Comparison of ENCODE assay signal across 12 cellular contexts in the genomic region with DNA sequence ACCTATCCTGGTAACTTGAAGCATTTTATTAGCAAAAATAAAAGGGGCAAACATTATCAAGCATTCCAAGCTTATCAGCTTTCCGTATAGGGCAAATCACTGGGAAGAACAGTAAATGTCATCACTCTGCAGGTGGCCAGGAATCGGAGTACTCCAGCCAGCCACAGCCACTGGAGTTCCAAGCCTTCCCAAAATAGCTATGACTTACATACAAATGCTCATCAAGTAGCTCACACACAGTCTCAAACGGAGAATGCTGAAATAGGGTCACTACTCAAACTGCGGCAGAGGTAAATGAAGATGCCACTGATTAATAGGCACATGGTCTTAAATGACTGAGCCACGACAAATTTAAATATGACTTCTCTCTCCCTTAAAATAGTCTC. TPM values are rescaled to one million over a fixed set of nuclear protein-coding genes. Genes with fewer than 3 reads are reported as not detected.
DNase-seq lines count a peak whose midpoint lies in the region; ATAC-seq, FAIRE-seq and TF ChIP-seq lines count a peak whose summit lies in the region.
"Had no signal": no experiment of that assay in that cellular context is flagged by ENCODE, and none has a peak within 500 bp of the region (broad histone marks: within the 10 kb centered on the region; RNA-seq: fewer than 3 reads in every experiment).

No MANE protein-coding gene starts in this region.

- no peaks in the 10 kb centered on the region for H3K27me3 ChIP-seq in CD8-positive, alpha-beta T cell (ENCODE audit: insufficient read depth, low read length)
- H3K27me3 ChIP-seq in MM.1S (replicated peaks; ENCODE audit: insufficient read depth, low read length) (no peaks in the 10 kb centered on the region), muscle layer of colon (ENCODE audit: control insufficient read depth in 1 of 2, insufficient read depth in 2 of 2, low read length in 2 of 2) (no peaks in the 10 kb centered on the region)

- CTCF ChIA-PET in CD8-positive, alpha-beta T cell (lab: Charles Lee), result interaction anchor here (0.8 kb wide), 1 partner anchor 21 kb away, joined by 3 read pairs; no protein-coding TSS in a partner anchor

- no peaks in the 10 kb centered on the region for H3K9me3 ChIP-seq in CD8-positive, alpha-beta T cell (ENCODE audit: low read length)
- H3K9me3 ChIP-seq in MM.1S (replicated peaks; ENCODE audit: insufficient read depth, low read length) (no peaks in the 10 kb centered on the region), muscle layer of colon (ENCODE audit: low read length) (no peaks in the 10 kb centered on the region)

- H3K4me3 ChIP-seq in CD8-positive, alpha-beta T cell (ENCODE audit: low read depth, low read length), result no peak overlapping the region
- no peak overlapping the region for H3K4me3 ChIP-seq in MM.1S (ENCODE audit: low read length)
- H3K4me3 ChIP-seq in choroid plexus epithelial cell (ENCODE audit: low read depth, low read length), result peak overlapping the region; percentile 13
- peak overlapping the region in 1 of 2 donors; percentile 15 for H3K4me3 ChIP-seq in muscle layer of colon (ENCODE audit: low read depth in 1 of 2, low read length in 2 of 2)

- no peak for TF ChIP-seq CTCF in CD8-positive, alpha-beta T cell (IDR thresholded peaks at IDR 0.05)
- TF ChIP-seq CTCF in MM.1S (IDR thresholded peaks at IDR 0.05; ENCODE audit: low read length) (no peak), choroid plexus epithelial cell (conservative IDR thresholded peaks at IDR 0.05; ENCODE audit: low read depth, low read length) (no peak), D721Med (IDR thresholded peaks at IDR 0.05; ENCODE audit: insufficient read depth, missing control alignments) (no peak)

- peaks cover 12% of the 10 kb centered on the region for H3K36me3 Mint-ChIP-seq in CD8-positive, alpha-beta T cell

- H3K4me2 ChIP-seq in MM.1S (ENCODE audit: low read depth, low read length), result peak overlapping the region; percentile 8; the same call in 1 of the 2 replicates

- POLR2A ChIA-PET in CD8-positive, alpha-beta T cell (lab: Charles Lee), result no interaction called here

- intact Hi-C loops in CD8-positive, alpha-beta T cell (cut with DNase I, micrococcal nuclease), result loop anchor here (10.0 kb wide), 6 partner anchors 292 to 1948 kb away; a partner anchor contains a TSS

- peaks cover 3% of the 10 kb centered on the region for H3K9me3 Mint-ChIP-seq in CD8-positive, alpha-beta T cell

- no peaks in the 10 kb centered on the region for H3K27me3 Mint-ChIP-seq in CD8-positive, alpha-beta T cell (ENCODE audit: low read depth)

- peaks cover 11% of the 10 kb centered on the region for H3K4me1 ChIP-seq in CD8-positive, alpha-beta T cell (ENCODE audit: insufficient read depth, low read length)
- H3K4me1 ChIP-seq in MM.1S (ENCODE audit: low read length) (peaks cover 6% of the 10 kb centered on the region; the same call in 1 of the 2 replicates), muscle layer of colon (ENCODE audit: insufficient read depth, low read length) (peaks cover 25% of the 10 kb centered on the region)
- H3K4me1 ChIP-seq: parathyroid adenoma had no signal

- peak overlapping the region; percentile 96 for H3K4me3 Mint-ChIP-seq in CD8-positive, alpha-beta T cell

- H3K9me2 ChIP-seq in MM.1S (replicated peaks; ENCODE audit: insufficient read depth, low read length), result no peaks in the 10 kb centered on the region

- DNase-seq in CD8-positive, alpha-beta T cell, result no peak
- DNase-seq in MM.1S (no peak), choroid plexus epithelial cell (ENCODE audit: low read depth) (peak; percentile 53), D721Med (ENCODE audit: insufficient read length, low spot score) (no peak), NCI-H1105 (lab: John Stamatoyannopoulos, UW) (no peak), Kasumi-1 (lab: John Stamatoyannopoulos, UW) (no peak)

- no peak for ATAC-seq in CD8-positive, alpha-beta T cell
- no peak for ATAC-seq in HG02623 (IDR thresholded peaks at IDR 0.05; ENCODE audit: unreplicated experiment)

- H2AFZ ChIP-seq in MM.1S (ENCODE audit: low read length), result no peak overlapping the region
- H2AFZ ChIP-seq: parathyroid adenoma had no signal

- no peaks in the 10 kb centered on the region; the same call in 1 of the 2 replicates for H4K20me1 ChIP-seq in MM.1S (ENCODE audit: insufficient read depth, low read length)

- no peaks in the 10 kb centered on the region for H3K36me3 ChIP-seq in CD8-positive, alpha-beta T cell (ENCODE audit: insufficient read depth, low read length)
- H3K36me3 ChIP-seq in MM.1S (replicated peaks; ENCODE audit: insufficient read depth, low read length) (0 out of 2 replicates have a peak, but pooled peaks cover 5% of the 10 kb centered on the region), muscle layer of colon (ENCODE audit: insufficient read depth, low read length) (no peaks in the 10 kb centered on the region)

- no peak overlapping the region for H3K27ac ChIP-seq in CD8-positive, alpha-beta T cell (ENCODE audit: low read depth, low read length)
- H3K27ac ChIP-seq in MM.1S (ENCODE audit: low read length) (no peak overlapping the region), muscle layer of colon (ENCODE audit: low read depth, low read length) (peak overlapping the region; percentile 37)
- H3K27ac ChIP-seq: parathyroid adenoma had no signal

- H3K27ac Mint-ChIP-seq in CD8-positive, alpha-beta T cell, result no peak overlapping the region

- no peaks in the 10 kb centered on the region for H3F3A ChIP-seq in MM.1S (ENCODE audit: insufficient read depth, low read length)

- peaks cover 51% of the 10 kb centered on the region for H3K4me1 Mint-ChIP-seq in CD8-positive, alpha-beta T cell (ENCODE audit: low read depth)

- FAIRE-seq in D721Med (lab: Jason Lieb, UNC), result no peak
- FAIRE-seq: TTC549 had no signal

- H3K9ac ChIP-seq in MM.1S (ENCODE audit: low read length) (no peak overlapping the region), muscle layer of colon (ENCODE audit: low read length) (no peak overlapping the region)
- H3K9ac ChIP-seq: parathyroid adenoma had no signal

- H3K79me2 ChIP-seq in MM.1S (ENCODE audit: low read length), result peaks cover 63% of the 10 kb centered on the region

RNA-seq across cellular contexts. Expression of a gene that starts 2.1 kb away (rescaled TPM):
- total RNA-seq in CD8-positive, alpha-beta T cell, result 1 to 10 TPM; 6.4 to 6.8 TPM

RNA-seq across cellular contexts. Expression of a gene that starts 31.4 kb away (rescaled TPM):
- total RNA-seq in CD8-positive, alpha-beta T cell, result not detected
- total RNA-seq: dermis microvascular lymphatic vessel endothelial cell, M059J had no signal
